8 cellular contexts compared by ENCODE assay signal in the genomic region with DNA sequence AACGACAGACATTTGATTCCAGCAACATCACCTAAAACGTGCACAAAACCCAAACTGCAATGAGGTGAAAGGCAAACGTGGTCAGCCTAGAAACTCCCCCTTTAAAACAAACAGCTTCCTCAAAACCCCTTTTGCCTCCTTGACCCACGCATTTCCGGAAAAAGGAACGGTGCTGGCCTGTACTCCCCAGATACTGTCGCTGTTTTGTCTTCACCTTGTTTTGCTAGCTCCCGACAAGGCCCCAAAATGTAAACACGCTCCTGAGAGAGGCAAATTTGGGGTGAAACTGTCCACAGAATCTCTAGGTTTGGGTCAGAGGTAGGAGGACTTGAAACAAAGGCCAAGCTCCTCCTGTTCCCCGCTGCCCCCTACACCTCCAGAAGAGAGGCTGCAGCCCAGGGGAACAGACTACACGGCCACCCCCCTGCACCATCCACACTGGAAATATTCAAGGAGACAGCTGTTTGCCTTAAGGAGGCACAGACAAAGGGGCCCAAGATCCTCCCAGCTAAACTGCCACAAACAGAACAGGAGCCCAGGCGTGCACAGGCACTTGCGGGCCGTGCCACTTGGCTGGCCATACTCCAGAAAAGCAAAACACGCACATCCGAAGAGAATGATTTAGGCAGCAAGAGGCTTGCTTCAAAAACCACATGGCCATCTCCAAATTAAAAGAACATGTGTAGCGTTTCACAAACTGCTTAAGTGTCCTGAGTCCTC.
A peak's percentile ranks its signal among the peaks of the same experiment; 100 is the strongest.
DNase-seq lines count a peak whose midpoint lies in the region; ATAC-seq lines count a peak whose summit lies in the region.

No MANE protein-coding gene starts in this region.

- no peaks in the 10 kb centered on the region for H3K27me3 ChIP-seq in SJCRH30

- peak overlapping the region; percentile 82 to 97 (median 95) for H3K4me3 Mint-ChIP-seq in naive B cell

- H3K27me3 Mint-ChIP-seq in naive B cell = no peaks in the 10 kb centered on the region

- no peaks in the 10 kb centered on the region for H3K9me3 ChIP-seq in SJCRH30 (replicated peaks)

- H3K36me3 Mint-ChIP-seq in naive B cell = no peaks in the 10 kb centered on the region

- H3K27ac Mint-ChIP-seq in naive B cell = peak overlapping the region; percentile 57 to 94 (median 82)

- DNase-seq in AG20443 (ENCODE audit: low spot score) (peak; percentile 46), SJCRH30 (peak; percentile 81 to 85), epidermal melanocyte (ENCODE audit: insufficient read length, low spot score) (peak; percentile 49), naive B cell (no peak), SW480 (ENCODE audit: low spot score) (no peak)

- peak; percentile 7 for ATAC-seq in GM21825 (IDR thresholded peaks at IDR 0.05; ENCODE audit: unreplicated experiment)
- ATAC-seq in naive B cell (ENCODE audit: low read depth in 2 of 2) = peak; percentile 29 to 45
- no peak for ATAC-seq in HG03520 (IDR thresholded peaks at IDR 0.05; ENCODE audit: unreplicated experiment)
- no peak for ATAC-seq in HG02885 (IDR thresholded peaks at IDR 0.05; ENCODE audit: poor library complexity, unreplicated experiment)

- no peaks in the 10 kb centered on the region for H3K36me3 ChIP-seq in SJCRH30

- peaks cover 29% of the 10 kb centered on the region for H3K4me1 ChIP-seq in SJCRH30

- H3K9me3 Mint-ChIP-seq in naive B cell = no peaks in the 10 kb centered on the region

- H3K4me1 Mint-ChIP-seq in naive B cell = peaks cover 35 to 57% (median 45%) of the 10 kb centered on the region in 3 donors

- H3K27ac ChIP-seq in SJCRH30 = peak overlapping the region; percentile 83

- H3K4me3 ChIP-seq in SJCRH30 = peak overlapping the region; percentile 76

Comparison
In these comparisons a context has a peak if more than half of its experiments do, and no peak if none do; other contexts are left out.
1. DNase-seq: peak in AG20443 (single experiment), SJCRH30 (2 of 2) and epidermal melanocyte (single experiment); none in naive B cell (single experiment) and SW480 (single experiment).
2. ATAC-seq: peak in GM21825 (single experiment) and naive B cell (2 of 2); none in HG03520 (single experiment) and HG02885 (single experiment).